In the genomic region with DNA sequence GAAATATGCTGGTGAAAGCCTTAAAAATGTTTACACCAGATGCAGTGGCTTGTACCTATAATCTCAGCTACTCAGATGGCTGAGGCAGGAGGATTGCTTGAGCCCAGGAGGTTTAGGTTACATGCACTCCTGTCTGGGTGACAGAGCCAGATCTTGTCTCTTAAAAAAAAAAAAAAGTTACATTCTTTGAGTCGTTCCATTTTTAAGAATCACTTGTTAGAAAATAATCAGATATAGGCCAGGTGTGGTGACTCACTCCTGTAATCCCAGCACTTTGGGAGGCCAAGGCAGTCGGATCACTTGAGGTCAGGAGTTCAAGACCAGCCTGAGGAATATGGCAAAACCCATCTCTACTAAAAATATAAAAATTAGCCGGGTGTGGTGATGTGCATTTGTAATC, we compare ENCODE assay signal across 22 cellular contexts. TPM values are rescaled to one million over a fixed set of nuclear protein-coding genes. Genes with fewer than 3 reads are reported as not detected.
"Had no signal": no experiment of that assay in that cellular context is flagged by ENCODE, and none has a peak within 500 bp of the region (broad histone marks: within the 10 kb centered on the region; RNA-seq: fewer than 3 reads in every experiment).

No MANE protein-coding gene starts in this region.

- H3K27ac ChIP-seq: esophagus squamous epithelium, foreskin keratinocyte, hepatocyte, psoas muscle, right lobe of liver, testis, tibial nerve had no signal

- H3K9me3 Mint-ChIP-seq: dendritic cell treated with granulocyte-macrophage colony-stimulating factor and Interleukin-4, amounts not matched to agents 40 ng/mL and 50 ng/mL, for 4 days; effector memory CD8-positive, alpha-beta T cell; nephron progenitor cell; stimulated activated naive B cell treated with anti-CD40 and anti-IgM and Interleukin-4, amounts not matched to agents 10 μg/mL and 1 μg/mL and 100 μg/mL, for 72 hours; stimulated activated naive CD8-positive, alpha-beta T cell treated with anti-CD3 and anti-CD28 coated beads, Interleukin-15, amount 100 ng/mL, for 72 hours had no signal

- H3K27me3 Mint-ChIP-seq: stimulated activated naive B cell treated with anti-CD40 and anti-IgM and Interleukin-4, amounts not matched to agents 10 μg/mL and 1 μg/mL and 100 μg/mL, for 72 hours had no signal

- FAIRE-seq: colon had no signal

- H3K27me3 ChIP-seq: esophagus squamous epithelium, hepatocyte, right lobe of liver, spleen, testis, tibial nerve had no signal

- H3K4me3 ChIP-seq: esophagus squamous epithelium, hepatocyte, psoas muscle, right lobe of liver, spleen, testis, tibial nerve had no signal

- H3K36me3 Mint-ChIP-seq: naive thymus-derived CD4-positive, alpha-beta T cell; stimulated activated naive B cell treated with anti-CD40 and anti-IgM and Interleukin-4, amounts not matched to agents 10 μg/mL and 1 μg/mL and 100 μg/mL, for 72 hours had no signal

- H3K9me3 ChIP-seq: esophagus squamous epithelium, psoas muscle, right lobe of liver, spleen, testis, tibial nerve had no signal

- ATAC-seq: effector memory CD8-positive, alpha-beta T cell; foreskin keratinocyte; naive thymus-derived CD4-positive, alpha-beta T cell; psoas muscle; right lobe of liver; stimulated activated naive B cell treated with anti-CD40 and anti-IgM and Interleukin-4, amounts not matched to agents 10 μg/mL and 1 μg/mL and 100 μg/mL, for 72 hours; stimulated activated naive CD8-positive, alpha-beta T cell treated with anti-CD3 and anti-CD28 coated beads, Interleukin-15, amount 100 ng/mL, for 72 hours had no signal

- H3K4me1 ChIP-seq: foreskin keratinocyte, psoas muscle, right lobe of liver, testis had no signal

- DNase-seq: effector memory CD8-positive, alpha-beta T cell; esophagus squamous epithelium; foreskin keratinocyte; head of caudate nucleus; mammary epithelial cell; naive thymus-derived CD4-positive, alpha-beta T cell; nephron progenitor cell; retina; right lobe of liver; spleen; stimulated activated CD4-positive, alpha-beta T cell treated with anti-CD3 and anti-CD28 coated beads, Interleukin-15, amount 100 ng/mL, for 24 hours; stimulated activated CD4-positive, alpha-beta T cell treated with anti-CD3 and anti-CD28 coated beads, Interleukin-1b, Interleukin-23, amount 100 ng/mL, for 48 hours; stimulated activated CD4-positive, alpha-beta T cell treated with anti-CD3 and anti-CD28 coated beads, Interleukin-4, amount 100 ng/mL, for 4 hours; stimulated activated naive B cell treated with anti-CD40 and anti-IgM and Interleukin-4, amounts not matched to agents 10 μg/mL and 1 μg/mL and 100 μg/mL, for 72 hours; stimulated activated naive CD8-positive, alpha-beta T cell treated with anti-CD3 and anti-CD28 coated beads, Interleukin-15, amount 100 ng/mL, for 72 hours; testis had no signal

- H3K4me3 Mint-ChIP-seq: dendritic cell treated with granulocyte-macrophage colony-stimulating factor and Interleukin-4, amounts not matched to agents 40 ng/mL and 50 ng/mL, for 4 days; effector memory CD8-positive, alpha-beta T cell; naive thymus-derived CD4-positive, alpha-beta T cell; nephron progenitor cell; stimulated activated naive B cell treated with anti-CD40 and anti-IgM and Interleukin-4, amounts not matched to agents 10 μg/mL and 1 μg/mL and 100 μg/mL, for 72 hours; stimulated activated naive CD8-positive, alpha-beta T cell treated with anti-CD3 and anti-CD28 coated beads, Interleukin-15, amount 100 ng/mL, for 72 hours had no signal

- H3K4me2 ChIP-seq: hepatocyte had no signal

- H3K27ac Mint-ChIP-seq: dendritic cell treated with granulocyte-macrophage colony-stimulating factor and Interleukin-4, amounts not matched to agents 40 ng/mL and 50 ng/mL, for 4 days; effector memory CD8-positive, alpha-beta T cell; naive thymus-derived CD4-positive, alpha-beta T cell; nephron progenitor cell; stimulated activated naive B cell treated with anti-CD40 and anti-IgM and Interleukin-4, amounts not matched to agents 10 μg/mL and 1 μg/mL and 100 μg/mL, for 72 hours; stimulated activated naive CD8-positive, alpha-beta T cell treated with anti-CD3 and anti-CD28 coated beads, Interleukin-15, amount 100 ng/mL, for 72 hours had no signal

- H3K4me1 Mint-ChIP-seq: naive thymus-derived CD4-positive, alpha-beta T cell; nephron progenitor cell; stimulated activated naive CD8-positive, alpha-beta T cell treated with anti-CD3 and anti-CD28 coated beads, Interleukin-15, amount 100 ng/mL, for 72 hours had no signal

- H3K36me3 ChIP-seq: esophagus squamous epithelium, right lobe of liver, spleen, tibial nerve had no signal

- H3K79me2 ChIP-seq: hepatocyte had no signal

- H2AFZ ChIP-seq: hepatocyte had no signal

RNA-seq across cellular contexts. Expression of a gene that starts 52.7 kb away (rescaled TPM):
- total RNA-seq: skeletal muscle tissue, testis had no signal
- polyA plus RNA-seq: mammary epithelial cell had no signal
